In the genomic region with DNA sequence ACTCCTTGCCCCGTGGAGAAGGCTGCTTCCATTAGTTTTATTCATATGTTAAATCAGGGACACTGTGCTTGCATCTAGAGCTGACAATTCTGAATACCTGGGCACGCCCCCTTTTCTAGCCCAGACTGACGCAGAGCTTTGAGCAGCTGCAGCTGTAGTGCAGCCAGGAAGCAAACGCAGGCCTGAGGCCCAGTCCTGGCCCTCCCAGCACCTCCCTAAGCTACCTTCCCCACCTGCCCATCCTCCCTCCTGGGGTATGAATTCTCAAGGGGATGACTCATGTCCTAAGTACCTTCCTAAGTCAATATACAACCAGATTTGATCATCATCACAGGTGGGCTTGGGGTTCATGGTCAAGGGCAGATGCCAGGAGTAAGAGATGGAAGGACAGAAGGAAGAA, we compare ENCODE assay signal across 10 cellular contexts. TPM values are rescaled to one million over a fixed set of nuclear protein-coding genes. Genes with fewer than 3 reads are reported as not detected.
A peak's percentile ranks its signal among the peaks of the same experiment; 100 is the strongest.
DNase-seq lines count a peak whose midpoint lies in the region; ATAC-seq and TF ChIP-seq lines count a peak whose summit lies in the region.
"Had no signal": no experiment of that assay in that cellular context is flagged by ENCODE, and none has a peak within 500 bp of the region (broad histone marks: within the 10 kb centered on the region; RNA-seq: fewer than 3 reads in every experiment).

No MANE protein-coding gene starts in this region.

- H3K27ac ChIP-seq in OCI-LY7 (ENCODE audit: low read depth, low read length, poor library complexity, severe bottlenecking): peak overlapping the region; percentile 96
- no peak overlapping the region for H3K27ac ChIP-seq in endodermal cell (ENCODE audit: low read depth, low read length)
- H3K27ac ChIP-seq: neutrophil had no signal

- no peaks in the 10 kb centered on the region for H3K27me3 Mint-ChIP-seq in activated naive CD4-positive, alpha-beta T cell treated with anti-CD3 and anti-CD28 coated beads for 36 hours (ENCODE audit: low read depth)
- H3K27me3 Mint-ChIP-seq in endodermal cell (ENCODE audit: insufficient read depth): peaks cover 20% of the 10 kb centered on the region
- no peaks in the 10 kb centered on the region for H3K27me3 Mint-ChIP-seq in stimulated activated naive B cell treated with anti-CD40 and anti-IgM and Interleukin-4, amounts not matched to agents 10 μg/mL and 1 μg/mL and 100 μg/mL, for 72 hours

- H3K27ac Mint-ChIP-seq in activated naive CD4-positive, alpha-beta T cell treated with anti-CD3 and anti-CD28 coated beads for 36 hours: peak overlapping the region; percentile 93
- H3K27ac Mint-ChIP-seq in endodermal cell: peak overlapping the region; percentile 16
- H3K27ac Mint-ChIP-seq in stimulated activated naive B cell treated with anti-CD40 and anti-IgM and Interleukin-4, amounts not matched to agents 10 μg/mL and 1 μg/mL and 100 μg/mL, for 72 hours: peak overlapping the region; percentile 60

- no peak for ATAC-seq in stimulated activated naive B cell treated with anti-CD40 and anti-IgM and Interleukin-4, amounts not matched to agents 10 μg/mL and 1 μg/mL and 100 μg/mL, for 72 hours (replicated peaks)
- ATAC-seq in HG03139 (IDR thresholded peaks at IDR 0.05; ENCODE audit: unreplicated experiment): no peak

- H3K9me3 Mint-ChIP-seq in activated naive CD4-positive, alpha-beta T cell treated with anti-CD3 and anti-CD28 coated beads for 36 hours: no peaks in the 10 kb centered on the region
- H3K9me3 Mint-ChIP-seq in endodermal cell: no peaks in the 10 kb centered on the region
- no peaks in the 10 kb centered on the region for H3K9me3 Mint-ChIP-seq in stimulated activated naive B cell treated with anti-CD40 and anti-IgM and Interleukin-4, amounts not matched to agents 10 μg/mL and 1 μg/mL and 100 μg/mL, for 72 hours

- H3K4me1 ChIP-seq in OCI-LY7 (ENCODE audit: insufficient read depth, low read length, poor library complexity, severe bottlenecking) (peaks cover 58% of the 10 kb centered on the region), endodermal cell (ENCODE audit: control insufficient read depth, insufficient read depth, low read length) (peaks cover 8% of the 10 kb centered on the region)

- no peaks in the 10 kb centered on the region for H3K9me2 ChIP-seq in OCI-LY7 (ENCODE audit: insufficient read depth, low read length)

- peaks cover 11% of the 10 kb centered on the region for H3K27me3 ChIP-seq in endodermal cell (ENCODE audit: control insufficient read depth, insufficient read depth, low read length, poor library complexity, severe bottlenecking)
- H3K27me3 ChIP-seq: neutrophil had no signal

- no peak overlapping the region for H3K4me3 ChIP-seq in OCI-LY7 (ENCODE audit: low read depth, low read length, poor library complexity, severe bottlenecking)
- H3K4me3 ChIP-seq in endodermal cell (ENCODE audit: low read length): no peak overlapping the region

- H3K79me2 ChIP-seq in OCI-LY7 (ENCODE audit: insufficient read depth, low read depth, low read length): peaks cover 32% of the 10 kb centered on the region; the same call in 1 of the 2 replicates

- no peak for TF ChIP-seq CTCF in OCI-LY7 (conservative IDR thresholded peaks at IDR 0.05; ENCODE audit: low read length)
- no peak for TF ChIP-seq CTCF in endodermal cell (conservative IDR thresholded peaks at IDR 0.05)

- no peak overlapping the region for H3K9ac ChIP-seq in endodermal cell (ENCODE audit: extremely low read depth, low read length, poor library complexity, severe bottlenecking)

- BruUV-seq in OCI-LY7 (replicated peaks; lab: Mats Ljungman, UMichigan): no TSS peak

- peak overlapping the region; percentile 7; the same call in 1 of the 2 replicates for H3K4me2 ChIP-seq in OCI-LY7 (ENCODE audit: low read length)

- H3K9me3 ChIP-seq in OCI-LY7 (ENCODE audit: low read length) (no peaks in the 10 kb centered on the region), endodermal cell (ENCODE audit: control insufficient read depth, low read length) (no peaks in the 10 kb centered on the region)
- H3K9me3 ChIP-seq: neutrophil had no signal

- H4K20me1 ChIP-seq in OCI-LY7 (ENCODE audit: insufficient read depth, low read length): no peaks in the 10 kb centered on the region

- intact Hi-C loops in activated naive CD4-positive, alpha-beta T cell treated with anti-CD3 and anti-CD28 coated beads for 36 hours (cut with micrococcal nuclease): no loop called here
- intact Hi-C loops in OCI-LY7 (cut with micrococcal nuclease; ENCODE audit: unreplicated experiment): no loop called here

- POLR2A ChIA-PET in OCI-LY7 (lab: Charles Lee): interaction anchor here (1.2 to 2.1 kb wide), 4 partner anchors 17 to 58 kb away, joined by 3 to 7 read pairs (median 4); no protein-coding TSS in a partner anchor

- WGBS in endodermal cell (ENCODE audit: insufficient coverage in 1 of 2, insufficient read length in 1 of 2), 2 experiments: 45 to 56% methylated on average over 3 to 4 of the region's 4 CpGs

- peak overlapping the region; percentile 25 for H3K4me3 Mint-ChIP-seq in activated naive CD4-positive, alpha-beta T cell treated with anti-CD3 and anti-CD28 coated beads for 36 hours
- no peak overlapping the region for H3K4me3 Mint-ChIP-seq in endodermal cell
- H3K4me3 Mint-ChIP-seq in stimulated activated naive B cell treated with anti-CD40 and anti-IgM and Interleukin-4, amounts not matched to agents 10 μg/mL and 1 μg/mL and 100 μg/mL, for 72 hours: no peak overlapping the region

- H3K36me3 ChIP-seq in OCI-LY7 (ENCODE audit: insufficient read depth, low read length): peaks cover 76% of the 10 kb centered on the region
- H3K36me3 ChIP-seq in endodermal cell (ENCODE audit: control insufficient read depth, insufficient read depth, low read length): peaks cover 11% of the 10 kb centered on the region

- DNase-seq in activated naive CD4-positive, alpha-beta T cell treated with anti-CD3 and anti-CD28 coated beads for 36 hours: peak; percentile 30
- DNase-seq in activated naive CD4-positive, alpha-beta T cell treated with anti-CD3 and anti-CD28 coated beads, Interleukin-2, amount 50 U/mL, for 16 hours: no peak
- DNase-seq in OCI-LY7 (ENCODE audit: low spot score): no peak
- peak; percentile 94 for DNase-seq in endodermal cell
- no peak for DNase-seq in stimulated activated naive B cell treated with anti-CD40 and anti-IgM and Interleukin-4, amounts not matched to agents 10 μg/mL and 1 μg/mL and 100 μg/mL, for 72 hours
- no peak for DNase-seq in hepatic stellate cell (ENCODE audit: low spot score)
- no peak for DNase-seq in midbrain (lab: John Stamatoyannopoulos, UW)
- DNase-seq: NCI-H1417 had no signal

- peaks cover 82% of the 10 kb centered on the region for H3K36me3 Mint-ChIP-seq in activated naive CD4-positive, alpha-beta T cell treated with anti-CD3 and anti-CD28 coated beads for 36 hours (ENCODE audit: low read depth)
- peaks cover 5% of the 10 kb centered on the region for H3K36me3 Mint-ChIP-seq in endodermal cell (ENCODE audit: low read depth)
- H3K36me3 Mint-ChIP-seq in stimulated activated naive B cell treated with anti-CD40 and anti-IgM and Interleukin-4, amounts not matched to agents 10 μg/mL and 1 μg/mL and 100 μg/mL, for 72 hours: peaks cover 46 to 60% of the 10 kb centered on the region in 2 donors

- no peak overlapping the region for H2AFZ ChIP-seq in OCI-LY7 (ENCODE audit: low read length)

- CTCF ChIA-PET in activated naive CD4-positive, alpha-beta T cell treated with anti-CD3 and anti-CD28 coated beads for 36 hours (lab: Charles Lee): interaction anchor here (0.5 to 2.0 kb wide), 3 partner anchors 17 to 57 kb away, joined by 3 to 7 read pairs (median 3); no protein-coding TSS in a partner anchor
- CTCF ChIA-PET in OCI-LY7 (lab: Charles Lee; ENCODE audit: unreplicated experiment): no interaction called here

- peaks cover 71% of the 10 kb centered on the region for H3K4me1 Mint-ChIP-seq in activated naive CD4-positive, alpha-beta T cell treated with anti-CD3 and anti-CD28 coated beads for 36 hours (ENCODE audit: low read depth)
- H3K4me1 Mint-ChIP-seq in endodermal cell: peaks cover 35% of the 10 kb centered on the region
- H3K4me1 Mint-ChIP-seq in stimulated activated naive B cell treated with anti-CD40 and anti-IgM and Interleukin-4, amounts not matched to agents 10 μg/mL and 1 μg/mL and 100 μg/mL, for 72 hours: peaks cover 40 to 57% of the 10 kb centered on the region in 2 donors

RNA-seq across cellular contexts. Expression of gene PHF19, which starts 3.5 kb away (rescaled TPM):
- total RNA-seq in activated naive CD4-positive, alpha-beta T cell treated with anti-CD3 and anti-CD28 coated beads for 36 hours: 100 to 1,000 TPM; 289 to 295 TPM
- 102 and 108 TPM in 2 replicates for total RNA-seq in OCI-LY7 (2014; rRNA removed; shearing (Covaris generic))
- total RNA-seq in OCI-LY7 (2022) (211 and 214 TPM in 2 replicates), endodermal cell (10 to 100 TPM; 17.9 to 21.9 TPM)
- 30.5 TPM for polyA plus RNA-seq in endodermal cell (2013, experiment 1 of 2)
- polyA plus RNA-seq in endodermal cell (2013, experiment 2 of 2): 27.9 TPM

RNA-seq across cellular contexts. Expression of gene PSMD5, which starts 30.8 kb away (rescaled TPM):
- 10 to 100 TPM; 62.1 to 63.5 TPM for total RNA-seq in activated naive CD4-positive, alpha-beta T cell treated with anti-CD3 and anti-CD28 coated beads for 36 hours
- 10.0 and 12.0 TPM in 2 replicates for total RNA-seq in OCI-LY7 (2014; rRNA removed; shearing (Covaris generic))
- total RNA-seq in OCI-LY7 (2022) (33.3 and 36.8 TPM in 2 replicates), endodermal cell (10 to 100 TPM; 21.8 to 52.7 TPM)
- polyA plus RNA-seq in endodermal cell (2013, experiment 1 of 2): 29.3 TPM
- 28.7 TPM for polyA plus RNA-seq in endodermal cell (2013, experiment 2 of 2)

RNA-seq across cellular contexts. Expression of gene TRAF1, which starts 53.1 kb away (rescaled TPM):
- 10 to 100 TPM; 80.6 to 85.0 TPM for total RNA-seq in activated naive CD4-positive, alpha-beta T cell treated with anti-CD3 and anti-CD28 coated beads for 36 hours
- total RNA-seq in OCI-LY7 (2014; rRNA removed; shearing (Covaris generic)): 23.7 and 24.2 TPM in 2 replicates
- total RNA-seq in OCI-LY7 (2022) (40.3 and 50.5 TPM in 2 replicates), endodermal cell (1 to 10 TPM; 3.6 to 8.2 TPM)
- polyA plus RNA-seq in endodermal cell (2013, experiment 1 of 2): 3.1 TPM
- polyA plus RNA-seq in endodermal cell (2013, experiment 2 of 2): 2.6 TPM

Comparison
In these comparisons a context has a peak if more than half of its experiments do, and no peak if none do; other contexts are left out.
1. DNase-seq: peak in activated naive CD4-positive, alpha-beta T cell treated with anti-CD3 and anti-CD28 coated beads for 36 hours (single experiment) and endodermal cell (single experiment); none in activated naive CD4-positive, alpha-beta T cell treated with anti-CD3 and anti-CD28 coated beads, Interleukin-2, amount 50 U/mL, for 16 hours (single experiment), OCI-LY7 (single experiment), stimulated activated naive B cell treated with anti-CD40 and anti-IgM and Interleukin-4, amounts not matched to agents 10 μg/mL and 1 μg/mL and 100 μg/mL, for 72 hours (single experiment), hepatic stellate cell (single experiment) and midbrain (single experiment).
2. H3K27ac Mint-ChIP-seq: peak in every context shown above with its lines; median percentile 93 in activated naive CD4-positive, alpha-beta T cell treated with anti-CD3 and anti-CD28 coated beads for 36 hours; 60 in stimulated activated naive B cell treated with anti-CD40 and anti-IgM and Interleukin-4, amounts not matched to agents 10 μg/mL and 1 μg/mL and 100 μg/mL, for 72 hours; 16 in endodermal cell.
3. RNA of gene PHF19, which starts 3.5 kb away (total RNA-seq): 289 to 295 TPM in activated naive CD4-positive, alpha-beta T cell treated with anti-CD3 and anti-CD28 coated beads for 36 hours and 102 to 214 TPM in OCI-LY7; 17.9 to 21.9 TPM in endodermal cell; every median in the first group is over 4 times any median in the second.